ENCODE assay signal across 1 cellular context in genomic region chr12:50057000-50057841, GRCh38.
TF ChIP-seq lines count a peak whose summit lies in the region.

Gene ASIC1 (plus strand): TSS chr12:50057596. CDS start chr12:50058767, 1,171 bp downstream.

TF ChIP-seq in H1, 55 proteins besides CTCF, POLR2A, EP300 and RAD21 (continued from another document):
- TF ChIP-seq BACH1 (IDR thresholded peaks at IDR 0.05; ENCODE audit: low read length) (no peak), POU5F1 (IDR thresholded peaks at IDR 0.05; ENCODE audit: low read depth, low read length) (no peak), SAP30 (IDR thresholded peaks at IDR 0.05; ENCODE audit: insufficient read depth, insufficient replicate concordance, low read length) (peak; percentile 57), NRF1 (IDR thresholded peaks at IDR 0.05; ENCODE audit: low read depth, low read length) (peak; percentile 17; the same call in 1 of the 2 replicates)
- TF ChIP-seq, protein P1, sequence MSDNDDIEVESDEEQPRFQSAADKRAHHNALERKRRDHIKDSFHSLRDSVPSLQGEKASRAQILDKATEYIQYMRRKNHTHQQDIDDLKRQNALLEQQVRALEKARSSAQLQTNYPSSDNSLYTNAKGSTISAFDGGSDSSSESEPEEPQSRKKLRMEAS (IDR thresholded peaks at IDR 0.05) = peak; percentile 60; the same call in 1 of the 2 replicates
